ENCODE assay signal across 27 cellular contexts in genomic region chr1:234713859-234714258, GRCh38.
DNase-seq lines count a peak whose midpoint lies in the region; ATAC-seq, FAIRE-seq and TF ChIP-seq lines count a peak whose summit lies in the region.
"Had no signal": no experiment of that assay in that cellular context is flagged by ENCODE, and none has a peak within 500 bp of the region (broad histone marks: within the 10 kb centered on the region; RNA-seq: fewer than 3 reads in every experiment).

No MANE protein-coding gene starts in this region.

- H3K9me3 Mint-ChIP-seq in nephron progenitor cell, result no peaks in the 10 kb centered on the region
- H3K9me3 Mint-ChIP-seq: CD4-positive, alpha-beta memory T cell; GM23338; IgD-negative memory B cell had no signal

- no peaks in the 10 kb centered on the region for H3K9me3 ChIP-seq in DND-41 (ENCODE audit: insufficient read depth, low read length, severe bottlenecking)
- H3K9me3 ChIP-seq in Panc1 (ENCODE audit: control insufficient read depth, insufficient read depth, low read depth, low read length), result peaks cover under 1% of the 10 kb centered on the region; the same call in 1 of the 2 replicates
- no peaks in the 10 kb centered on the region for H3K9me3 ChIP-seq in kidney (ENCODE audit: control insufficient read depth in 1 of 2, low read length in 2 of 2)
- H3K9me3 ChIP-seq: Peyer's patch had no signal

- peak overlapping the region; percentile 24 for H3K27ac Mint-ChIP-seq in nephron progenitor cell
- H3K27ac Mint-ChIP-seq: GM23338, IgD-negative memory B cell had no signal

- no peak overlapping the region for H3K4me3 Mint-ChIP-seq in nephron progenitor cell
- H3K4me3 Mint-ChIP-seq: CD4-positive, alpha-beta memory T cell; GM23338 had no signal

- H3K27ac ChIP-seq in DND-41 (ENCODE audit: low read length) (peak overlapping the region; percentile 19; the same call in 1 of the 2 replicates), Panc1 (ENCODE audit: low read length) (peak overlapping the region; percentile 95), kidney (ENCODE audit: low read depth in 2 of 2, low read length in 2 of 2) (no peak overlapping the region)
- H3K27ac ChIP-seq: SK-N-MC had no signal

- H3K27me3 Mint-ChIP-seq in nephron progenitor cell (ENCODE audit: low read depth, poor library complexity), result peaks cover 4% of the 10 kb centered on the region
- H3K27me3 Mint-ChIP-seq: CD4-positive, alpha-beta memory T cell; IgD-negative memory B cell had no signal

- no peaks in the 10 kb centered on the region for H3K79me2 ChIP-seq in DND-41 (ENCODE audit: insufficient read depth, low read length)

- POLR2A ChIA-PET in Panc1 (lab: Charles Lee), result no interaction called here

- H4K20me1 ChIP-seq in DND-41 (ENCODE audit: insufficient read depth, low read length), result no peaks in the 10 kb centered on the region

- TF ChIP-seq CTCF in DND-41 (IDR thresholded peaks at IDR 0.05; ENCODE audit: borderline replicate concordance, extremely low read depth, low read length, poor library complexity, severe bottlenecking) (no peak), Panc1 (IDR thresholded peaks at IDR 0.05) (no peak), nephron progenitor cell (IDR thresholded peaks at IDR 0.05) (no peak), kidney (IDR thresholded peaks at IDR 0.05; ENCODE audit: borderline replicate concordance, extremely low read depth, insufficient read depth) (no peak)

- CTCF ChIA-PET in Panc1 (lab: Charles Lee), result interaction anchor here (0.6 kb wide), 1 partner anchor 103 kb away, joined by 4 read pairs; no protein-coding TSS in a partner anchor

- H3K36me3 ChIP-seq in DND-41 (ENCODE audit: insufficient read depth, low read length) (no peaks in the 10 kb centered on the region), Panc1 (ENCODE audit: control insufficient read depth, insufficient read depth, low read length) (no peaks in the 10 kb centered on the region), kidney (ENCODE audit: control insufficient read depth in 1 of 2, insufficient read depth in 2 of 2, low read length in 2 of 2) (no peaks in the 10 kb centered on the region)
- H3K36me3 ChIP-seq: Peyer's patch had no signal

- no peaks in the 10 kb centered on the region for H3K4me1 ChIP-seq in DND-41 (ENCODE audit: insufficient read depth, low read length)
- peaks cover 30% of the 10 kb centered on the region for H3K4me1 ChIP-seq in Panc1 (ENCODE audit: control insufficient read depth, insufficient read depth, low read length)
- peaks cover 33 to 42% of the 10 kb centered on the region in 2 donors for H3K4me1 ChIP-seq in kidney (ENCODE audit: control insufficient read depth in 1 of 2, insufficient read depth in 1 of 2, low read depth in 1 of 2, low read length in 2 of 2)

- 0 out of 3 replicates have a peak, but pooled peaks have one; percentile 34 for ATAC-seq in DND-41 (ENCODE audit: insufficient read depth, low read depth)
- ATAC-seq in Panc1, result no peak
- ATAC-seq in left lobe of liver, result no peak
- ATAC-seq: GM23338 had no signal

- no peak for FAIRE-seq in kidney (lab: Jason Lieb, UNC)
- FAIRE-seq: GM12891 had no signal

- H3K36me3 Mint-ChIP-seq in nephron progenitor cell (ENCODE audit: low read depth), result no peaks in the 10 kb centered on the region
- H3K36me3 Mint-ChIP-seq: CD4-positive, alpha-beta memory T cell; IgD-negative memory B cell had no signal

- no peak overlapping the region for H2AFZ ChIP-seq in DND-41 (ENCODE audit: low read depth, low read length)
- H2AFZ ChIP-seq: GM23338 had no signal

- BruUV-seq in Panc1 (replicated peaks; lab: Mats Ljungman, UMichigan), result no TSS peak

- in situ Hi-C loops in Panc1 (cut with HindIII; ENCODE audit: low pct_unique_long_range_greater_than_20kb, low sequenced_read_pairs), result no loop called here

- H3K4me3 ChIP-seq in DND-41 (ENCODE audit: low read depth in 1 of 2, low read length in 2 of 2), result no peak overlapping the region
- no peak overlapping the region for H3K4me3 ChIP-seq in Panc1 (ENCODE audit: low read depth in 2 of 2, low read length in 2 of 2)
- H3K4me3 ChIP-seq in kidney (ENCODE audit: low read length in 2 of 2), result no peak overlapping the region
- H3K4me3 ChIP-seq: GM23338, Peyer's patch, SK-N-MC had no signal

- peaks cover 78% of the 10 kb centered on the region for H3K4me1 Mint-ChIP-seq in nephron progenitor cell
- H3K4me1 Mint-ChIP-seq: IgD-negative memory B cell had no signal

- intact Hi-C loops in Panc1 (cut with micrococcal nuclease; ENCODE audit: unreplicated experiment), result no loop called here
- intact Hi-C loops in kidney (cut with DNase I), result no loop called here

- DNase-seq in DND-41 (no peak), Panc1 (ENCODE audit: low read depth, low spot score) (no peak), left lobe of liver (ENCODE audit: low spot score) (peak; percentile 28), nephron progenitor cell (no peak), DMS114 treated with DMSO at 0.1 percent for 48 hours (lab: John Stamatoyannopoulos, UW; ENCODE audit: unreplicated experiment) (no peak), kidney (no peak), RKO (ENCODE audit: low spot score) (no peak), dermis blood vessel endothelial cell (no peak)
- DNase-seq: C1 segment of cervical spinal cord; CD4-positive, alpha-beta memory T cell; COR-L47; DMS79; GF-D8; HCEC 1CT; Kasumi-1; NCI-H1092 treated with DMSO at 0.1 percent for 48 hours; NCI-H1436; NCI-H187; NCI-H2171 treated with DMSO at 0.1 percent for 48 hours; NCI-H345; NCI-H510A treated with DMSO at 0.1 percent for 48 hours; Peyer's patch; SIG-M5 had no signal

- H3K27me3 ChIP-seq in DND-41 (ENCODE audit: insufficient read depth, low read length, poor library complexity), result no peaks in the 10 kb centered on the region
- no peaks in the 10 kb centered on the region for H3K27me3 ChIP-seq in Panc1 (ENCODE audit: control insufficient read depth, insufficient read depth, low read length)
- H3K27me3 ChIP-seq: Peyer's patch had no signal

- no peak overlapping the region for H3K9ac ChIP-seq in DND-41 (ENCODE audit: low read depth, low read length)
- H3K9ac ChIP-seq in kidney (ENCODE audit: low read length in 2 of 2), result no peak overlapping the region

- H3K4me2 ChIP-seq in DND-41 (ENCODE audit: insufficient read depth, low read length), result no peak overlapping the region
- H3K4me2 ChIP-seq: GM23338 had no signal

Comparison
In these comparisons a context has a peak if more than half of its experiments do, and no peak if none do; other contexts are left out.
1. H3K27ac ChIP-seq: peak in DND-41 (single experiment) and Panc1 (single experiment); none in kidney (0 of 2).